ENCODE assay signal across 2 cellular contexts in the genomic region with DNA sequence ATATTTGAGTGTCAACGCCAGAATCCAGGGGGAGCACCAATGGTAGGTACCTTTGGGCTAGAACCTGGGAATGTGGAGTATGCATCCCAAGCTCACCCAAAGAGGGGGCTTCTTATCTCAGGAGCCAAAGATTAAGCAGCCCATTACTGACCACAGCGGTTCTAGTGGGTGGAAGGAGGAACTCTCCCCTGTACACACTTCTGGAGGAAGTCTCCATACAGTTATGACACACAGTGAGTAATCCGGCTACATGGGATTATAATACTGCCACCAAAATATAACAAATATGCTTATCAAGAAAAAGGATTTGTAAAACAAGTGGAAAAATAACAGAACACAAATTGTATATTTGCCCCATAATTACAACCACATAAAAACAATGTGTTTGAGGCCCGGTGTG.
TF ChIP-seq lines count a peak whose summit lies in the region.

No MANE protein-coding gene starts in this region.

TF ChIP-seq in A549, 52 proteins besides CTCF, POLR2A, EP300 and RAD21:
- TF ChIP-seq ESRRA (IDR thresholded peaks at IDR 0.05; ENCODE audit: borderline replicate concordance, low read length) (no peak), EHMT2 (IDR thresholded peaks at IDR 0.05; ENCODE audit: low read depth) (no peak), GATA3 (IDR thresholded peaks at IDR 0.05; ENCODE audit: borderline replicate concordance) (no peak), JUNB (IDR thresholded peaks at IDR 0.05) (no peak), NR3C1 (IDR thresholded peaks at IDR 0.05) (no peak), JUN (IDR thresholded peaks at IDR 0.05) (peak in 1 of 2 experiments; percentile 18; a peak in 1 of 5 replicates), HOXB13 (CRISPR knock-in tag; IDR thresholded peaks at IDR 0.05; ENCODE audit: low read depth) (no peak), KDM1A (IDR thresholded peaks at IDR 0.05; ENCODE audit: low read depth) (no peak)
TF ChIP-seq in A549: peak in this region for 1.

TF ChIP-seq in IMR-90, 13 proteins besides CTCF, POLR2A, EP300 and RAD21:
- no peak for TF ChIP-seq MAFK (IDR thresholded peaks at IDR 0.05; ENCODE audit: low read depth, low read length)
- no peak for TF ChIP-seq CHD1 (IDR thresholded peaks at IDR 0.05; ENCODE audit: low read depth, low read length)
- no peak for TF ChIP-seq SMC3 (IDR thresholded peaks at IDR 0.05; ENCODE audit: low read depth, low read length)
- TF ChIP-seq, protein P1, sequence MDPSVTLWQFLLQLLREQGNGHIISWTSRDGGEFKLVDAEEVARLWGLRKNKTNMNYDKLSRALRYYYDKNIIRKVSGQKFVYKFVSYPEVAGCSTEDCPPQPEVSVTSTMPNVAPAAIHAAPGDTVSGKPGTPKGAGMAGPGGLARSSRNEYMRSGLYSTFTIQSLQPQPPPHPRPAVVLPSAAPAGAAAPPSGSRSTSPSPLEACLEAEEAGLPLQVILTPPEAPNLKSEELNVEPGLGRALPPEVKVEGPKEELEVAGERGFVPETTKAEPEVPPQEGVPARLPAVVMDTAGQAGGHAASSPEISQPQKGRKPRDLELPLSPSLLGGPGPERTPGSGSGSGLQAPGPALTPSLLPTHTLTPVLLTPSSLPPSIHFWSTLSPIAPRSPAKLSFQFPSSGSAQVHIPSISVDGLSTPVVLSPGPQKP (IDR thresholded peaks at IDR 0.05; ENCODE audit: borderline replicate concordance, low read depth, low read length) = no peak
- no peak for TF ChIP-seq MXI1 (IDR thresholded peaks at IDR 0.05; ENCODE audit: borderline replicate concordance, low read depth, low read length)
- TF ChIP-seq CEBPB (IDR thresholded peaks at IDR 0.05; ENCODE audit: low read depth, low read length) = no peak
- TF ChIP-seq, protein P2, sequence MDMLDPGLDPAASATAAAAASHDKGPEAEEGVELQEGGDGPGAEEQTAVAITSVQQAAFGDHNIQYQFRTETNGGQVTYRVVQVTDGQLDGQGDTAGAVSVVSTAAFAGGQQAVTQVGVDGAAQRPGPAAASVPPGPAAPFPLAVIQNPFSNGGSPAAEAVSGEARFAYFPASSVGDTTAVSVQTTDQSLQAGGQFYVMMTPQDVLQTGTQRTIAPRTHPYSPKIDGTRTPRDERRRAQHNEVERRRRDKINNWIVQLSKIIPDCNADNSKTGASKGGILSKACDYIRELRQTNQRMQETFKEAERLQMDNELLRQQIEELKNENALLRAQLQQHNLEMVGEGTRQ (IDR thresholded peaks at IDR 0.05; ENCODE audit: low read depth, low read length) = no peak
- no peak for TF ChIP-seq BHLHE40 (IDR thresholded peaks at IDR 0.05; ENCODE audit: low read depth, low read length)
- TF ChIP-seq NFE2L2 (IDR thresholded peaks at IDR 0.05; ENCODE audit: low read depth, low read length) = no peak
- TF ChIP-seq MAZ (IDR thresholded peaks at IDR 0.05; ENCODE audit: borderline replicate concordance, low read depth, low read length) = no peak
- TF ChIP-seq FOS (IDR thresholded peaks at IDR 0.05; ENCODE audit: low read depth, low read length) = no peak
- TF ChIP-seq RCOR1 (IDR thresholded peaks at IDR 0.05; ENCODE audit: insufficient replicate concordance, low read length) = no peak
- TF ChIP-seq RFX5 (IDR thresholded peaks at IDR 0.05; ENCODE audit: low read depth, low read length) = no peak
